Comparison of ENCODE assay signal across 8 cellular contexts in the genomic region with DNA sequence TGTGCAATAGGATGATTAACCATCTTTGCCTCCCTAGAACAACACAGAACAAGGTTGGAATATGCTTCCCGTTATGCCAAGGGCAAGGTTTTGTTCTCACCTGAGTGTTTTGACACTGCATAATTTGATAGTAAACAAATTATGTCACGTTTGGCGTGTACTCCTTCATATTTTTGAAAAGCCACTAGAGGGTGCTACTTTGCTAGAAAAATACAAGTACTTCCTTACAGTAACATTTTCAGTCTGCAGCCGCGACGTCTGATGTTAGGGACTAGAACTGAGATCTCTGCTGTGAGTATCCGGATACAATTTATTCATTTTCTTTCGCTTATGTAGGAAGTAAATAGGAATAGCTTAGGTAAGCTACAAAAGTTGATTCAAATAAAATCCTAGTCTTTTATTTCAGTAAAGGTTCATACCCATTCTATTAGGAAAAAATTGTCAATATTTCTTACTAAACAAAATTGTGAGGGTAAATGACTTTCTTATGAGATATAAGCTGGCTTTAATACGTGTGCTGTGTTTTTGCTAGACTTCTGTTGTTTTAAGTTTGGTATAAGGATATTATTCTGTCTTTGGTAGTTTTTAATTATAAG.
DNase-seq lines count a peak whose midpoint lies in the region; ATAC-seq and TF ChIP-seq lines count a peak whose summit lies in the region.

No MANE protein-coding gene starts in this region.

- H3K27ac ChIP-seq in WERI-Rb-1, result no peak overlapping the region

- H3K4me3 ChIP-seq in Caco-2 (ENCODE audit: low read depth, low read length), result no peak overlapping the region
- no peak overlapping the region for H3K4me3 ChIP-seq in WERI-Rb-1 (ENCODE audit: low read depth, low read length)

- no TSS peak for BruUV-seq in Caco-2 (replicated peaks; lab: Mats Ljungman, UMichigan)

- POLR2A ChIA-PET in Caco-2 (lab: Charles Lee), result no interaction called here

- CTCF ChIA-PET in Caco-2 (lab: Charles Lee), result interaction anchor here (0.6 to 1.3 kb wide), 2 partner anchors 100 to 600 kb away, joined by 3 read pairs; no protein-coding TSS in a partner anchor

- no peaks in the 10 kb centered on the region for H3K4me1 ChIP-seq in Caco-2

- H3K36me3 Mint-ChIP-seq in Caco-2 (ENCODE audit: insufficient read depth, unreplicated experiment), result no peaks in the 10 kb centered on the region

- TF ChIP-seq CTCF in Caco-2 (IDR thresholded peaks at IDR 0.05; ENCODE audit: insufficient read depth in 1 of 2, low read depth in 1 of 2, low read length in 1 of 2, severe bottlenecking in 1 of 2, unreplicated experiment in 1 of 2), result peak; percentile 39 to 46
- TF ChIP-seq CTCF in WERI-Rb-1 (IDR thresholded peaks at IDR 0.05; ENCODE audit: low read depth, low read length), result peak; percentile 41; the same call in 1 of the 2 replicates

- H3K4me1 Mint-ChIP-seq in Caco-2 (ENCODE audit: low read depth, unreplicated experiment), result no peaks in the 10 kb centered on the region

- peak in 1 of 2 experiments; percentile 39 for DNase-seq in Caco-2
- peak; percentile 84 for DNase-seq in NCI-H2029 treated with DMSO at 0.1 percent for 48 hours (lab: John Stamatoyannopoulos, UW)
- DNase-seq in WERI-Rb-1, result peak; percentile 44
- DNase-seq in glomerular endothelial cell (ENCODE audit: extremely low read depth, low read depth, low spot score), result peak; percentile 34
- DNase-seq in posterior cingulate gyrus, result peak in 8 of 10 donors; percentile 27 to 84 (median 56)
- DNase-seq in posterior vena cava (ENCODE audit: low spot score), result no peak

- no peak overlapping the region for H3K4me3 Mint-ChIP-seq in Caco-2 (ENCODE audit: unreplicated experiment)

- no peaks in the 10 kb centered on the region for H3K9me3 Mint-ChIP-seq in Caco-2 (ENCODE audit: unreplicated experiment)

- H3K9me3 ChIP-seq in Caco-2 (no peaks in the 10 kb centered on the region), WERI-Rb-1 (ENCODE audit: severe bottlenecking) (no peaks in the 10 kb centered on the region)

- ATAC-seq in GM19023 (IDR thresholded peaks at IDR 0.05; ENCODE audit: unreplicated experiment), result peak; percentile 82
- peak; percentile 86 for ATAC-seq in HG03095 (IDR thresholded peaks at IDR 0.05; ENCODE audit: unreplicated experiment)

- no peaks in the 10 kb centered on the region for H3K36me3 ChIP-seq in Caco-2 (ENCODE audit: control insufficient read depth, insufficient read depth, low read length)
- no peaks in the 10 kb centered on the region for H3K36me3 ChIP-seq in WERI-Rb-1

- H3K27me3 ChIP-seq in Caco-2 (replicated peaks; ENCODE audit: control insufficient read depth, insufficient read depth, low read length) (no peaks in the 10 kb centered on the region), WERI-Rb-1 (ENCODE audit: insufficient read depth, low read depth, severe bottlenecking) (no peaks in the 10 kb centered on the region)

- intact Hi-C loops in Caco-2 (cut with micrococcal nuclease; ENCODE audit: unreplicated experiment) (loop anchor here (1.0 to 10.0 kb wide), 4 partner anchors 65 to 601 kb away; no protein-coding TSS in a partner anchor), posterior cingulate gyrus (cut with DNase I) (loop anchor here (1.0 to 10.0 kb wide), 4 partner anchors 224 to 897 kb away; no protein-coding TSS in a partner anchor), posterior vena cava (cut with DNase I) (loop anchor here in 1 of 2 donors (10.0 kb wide), 1 partner anchor 607 kb away; no protein-coding TSS in a partner anchor)

- H3K27me3 Mint-ChIP-seq in Caco-2 (ENCODE audit: insufficient read depth, unreplicated experiment), result peaks cover 4% of the 10 kb centered on the region

- no peak overlapping the region for H3K27ac Mint-ChIP-seq in Caco-2 (ENCODE audit: unreplicated experiment)
